In the genomic region with DNA sequence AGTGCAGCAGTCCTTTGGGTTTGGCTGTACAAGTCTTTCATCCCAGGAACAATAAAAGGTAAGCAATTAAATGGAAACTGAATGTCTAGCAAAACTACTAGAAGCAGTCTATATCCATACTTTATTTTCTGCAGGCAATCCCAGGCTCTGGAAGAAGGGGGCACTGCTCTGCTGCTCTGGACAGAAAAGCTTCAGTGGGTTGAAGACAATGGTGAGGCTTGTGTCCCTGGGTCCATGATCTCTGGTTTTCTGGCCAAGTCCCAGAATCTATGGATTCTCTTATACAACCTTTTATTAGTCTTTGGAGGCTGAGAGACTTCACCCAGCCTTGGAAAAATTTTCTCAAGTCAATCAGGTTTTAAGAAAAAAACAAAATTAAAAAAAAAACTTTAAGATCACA, we compare ENCODE assay signal across 12 cellular contexts. TPM values are rescaled to one million over a fixed set of nuclear protein-coding genes. Genes with fewer than 3 reads are reported as not detected.
A peak's percentile ranks its signal among the peaks of the same experiment; 100 is the strongest.
DNase-seq lines count a peak whose midpoint lies in the region; ATAC-seq and TF ChIP-seq lines count a peak whose summit lies in the region.
"Had no signal": no experiment of that assay in that cellular context is flagged by ENCODE, and none has a peak within 500 bp of the region (broad histone marks: within the 10 kb centered on the region; RNA-seq: fewer than 3 reads in every experiment).

No MANE protein-coding gene starts in this region.

- BruUV-seq in PC-9 (replicated peaks; lab: Mats Ljungman, UMichigan): no TSS peak

- DNase-seq in D341Med (ENCODE audit: low spot score) (peak; percentile 66), OCI-M1 (lab: John Stamatoyannopoulos, UW) (peak; percentile 19), epidermal melanocyte (ENCODE audit: insufficient read length, low spot score) (peak; percentile 49), neural crest cell (ENCODE audit: low read depth, low spot score) (no peak), neuronal stem cell (ENCODE audit: low spot score) (no peak), PC-9 (no peak)
- DNase-seq: left colon had no signal

- H2BK5ac ChIP-seq in neuronal stem cell (ENCODE audit: low read length): no peak overlapping the region

- peaks cover 7 to 54% of the 10 kb centered on the region in 2 donors for H3K36me3 ChIP-seq in neuronal stem cell (replicated peaks in 1 of 2; ENCODE audit: control insufficient read depth in 2 of 2, insufficient read depth in 2 of 2, low read length in 2 of 2)
- H3K36me3 ChIP-seq in PC-9 (ENCODE audit: low read depth): no peaks in the 10 kb centered on the region

- H3K4me3 ChIP-seq in neuronal stem cell (ENCODE audit: low read length in 2 of 2) (no peak overlapping the region), PC-9 (no peak overlapping the region)
- H3K4me3 ChIP-seq: coronary artery, skin epidermis had no signal

- H3K27ac Mint-ChIP-seq in neural crest cell (ENCODE audit: unreplicated experiment): no peak overlapping the region
- H3K27ac Mint-ChIP-seq: stimulated activated memory B cell treated with anti-CD40 and anti-IgM and Interleukin-4, amounts not matched to agents 10 μg/mL and 1 μg/mL and 100 μg/mL, for 72 hours had no signal

- peaks cover 25% of the 10 kb centered on the region for H3K4me1 Mint-ChIP-seq in neural crest cell

- no peak overlapping the region for H3K14ac ChIP-seq in neuronal stem cell (ENCODE audit: low read length)

- H2BK15ac ChIP-seq in neuronal stem cell (ENCODE audit: low read length): no peak overlapping the region

- no peaks in the 10 kb centered on the region for H3K27me3 Mint-ChIP-seq in neural crest cell (ENCODE audit: low read depth)
- H3K27me3 Mint-ChIP-seq: stimulated activated memory B cell treated with anti-CD40 and anti-IgM and Interleukin-4, amounts not matched to agents 10 μg/mL and 1 μg/mL and 100 μg/mL, for 72 hours had no signal

- no peaks in the 10 kb centered on the region for H3K9me2 ChIP-seq in PC-9 (ENCODE audit: insufficient read depth)

- no peak overlapping the region for H3K18ac ChIP-seq in neuronal stem cell (ENCODE audit: low read length)

- no peak overlapping the region for H3K23ac ChIP-seq in neuronal stem cell (ENCODE audit: low read depth, low read length, poor library complexity)

- no peak overlapping the region for H2BK12ac ChIP-seq in neuronal stem cell (ENCODE audit: low read length)

- H3F3A ChIP-seq in PC-9 (ENCODE audit: insufficient read depth, low read depth): no peaks in the 10 kb centered on the region

- H3K9ac ChIP-seq in neuronal stem cell (ENCODE audit: low read depth, low read length, poor library complexity): no peak overlapping the region

- H3K4me2 ChIP-seq in neuronal stem cell (ENCODE audit: insufficient read depth, low read length, poor library complexity, severe bottlenecking) (no peak overlapping the region), PC-9 (no peak overlapping the region)

- no peak overlapping the region for H3K4me3 Mint-ChIP-seq in neural crest cell
- H3K4me3 Mint-ChIP-seq: stimulated activated memory B cell treated with anti-CD40 and anti-IgM and Interleukin-4, amounts not matched to agents 10 μg/mL and 1 μg/mL and 100 μg/mL, for 72 hours had no signal

- no peak overlapping the region for H2AFZ ChIP-seq in neuronal stem cell (ENCODE audit: low read length)
- no peak overlapping the region for H2AFZ ChIP-seq in PC-9

- H4K20me1 ChIP-seq in PC-9 (ENCODE audit: insufficient read depth): no peaks in the 10 kb centered on the region; the same call in 1 of the 2 replicates

- no peaks in the 10 kb centered on the region for H3K27me3 ChIP-seq in neuronal stem cell (ENCODE audit: control insufficient read depth in 3 of 3, insufficient read depth in 3 of 3, low read depth in 1 of 3, low read length in 3 of 3)
- H3K27me3 ChIP-seq in PC-9 (ENCODE audit: insufficient read depth, low read depth): no peaks in the 10 kb centered on the region

- H4K91ac ChIP-seq in neuronal stem cell (ENCODE audit: low read depth, low read length, poor library complexity): no peak overlapping the region

- no peak overlapping the region for H2AK5ac ChIP-seq in neuronal stem cell (ENCODE audit: low read depth, low read length)

- peaks cover 2% of the 10 kb centered on the region for H3K9me3 Mint-ChIP-seq in neural crest cell
- H3K9me3 Mint-ChIP-seq: stimulated activated memory B cell treated with anti-CD40 and anti-IgM and Interleukin-4, amounts not matched to agents 10 μg/mL and 1 μg/mL and 100 μg/mL, for 72 hours had no signal

- no peak overlapping the region for H4K8ac ChIP-seq in neuronal stem cell (ENCODE audit: low read depth, low read length)

- H3K9me3 ChIP-seq in neuronal stem cell (replicated peaks in 1 of 2; ENCODE audit: control insufficient read depth in 2 of 2, insufficient read depth in 1 of 2, low read depth in 1 of 2, low read length in 2 of 2) (peaks cover 0 to 13% of the 10 kb centered on the region in 2 donors), PC-9 (ENCODE audit: insufficient read depth, low read depth) (no peaks in the 10 kb centered on the region)

- H3K27ac ChIP-seq in neuronal stem cell (replicated peaks; ENCODE audit: low read length) (no peak overlapping the region), PC-9 (no peak overlapping the region)
- H3K27ac ChIP-seq: coronary artery had no signal

- peak; percentile 40 for TF ChIP-seq CTCF in neural crest cell (conservative IDR thresholded peaks at IDR 0.05)
- no peak for TF ChIP-seq CTCF in PC-9 (conservative IDR thresholded peaks at IDR 0.05)

- POLR2A ChIA-PET in PC-9 (lab: Charles Lee; ENCODE audit: unreplicated experiment): no interaction called here

- H3K4me1 ChIP-seq in neuronal stem cell (ENCODE audit: control insufficient read depth in 2 of 2, insufficient read depth in 1 of 2, low read depth in 1 of 2, low read length in 2 of 2) (peaks cover 0 to 2% of the 10 kb centered on the region in 2 donors), PC-9 (replicated peaks; ENCODE audit: insufficient read depth) (no peaks in the 10 kb centered on the region)

- H3K36me3 Mint-ChIP-seq in neural crest cell (ENCODE audit: low read depth): peaks cover 14% of the 10 kb centered on the region

- intact Hi-C loops in PC-9 (cut with micrococcal nuclease; ENCODE audit: unreplicated experiment): no loop called here

- H2BK120ac ChIP-seq in neuronal stem cell (ENCODE audit: low read depth, low read length): no peak overlapping the region

- peaks cover 9% of the 10 kb centered on the region; the same call in 1 of the 2 replicates for H3K79me2 ChIP-seq in PC-9 (ENCODE audit: low read depth)

- CTCF ChIA-PET in PC-9 (lab: Charles Lee): no interaction called here

- peaks cover 2% of the 10 kb centered on the region for H3K79me1 ChIP-seq in neuronal stem cell (ENCODE audit: low read depth, low read length)

- H3K4ac ChIP-seq in neuronal stem cell (ENCODE audit: low read length): no peak overlapping the region

- ATAC-seq in GM21447 (IDR thresholded peaks at IDR 0.05; ENCODE audit: unreplicated experiment) (no peak), GM18519 (IDR thresholded peaks at IDR 0.05; ENCODE audit: low FRiP score, unreplicated experiment) (no peak)
- ATAC-seq: left colon; stimulated activated memory B cell treated with anti-CD40 and anti-IgM and Interleukin-4, amounts not matched to agents 10 μg/mL and 1 μg/mL and 100 μg/mL, for 72 hours had no signal

RNA-seq across cellular contexts. Expression of a gene that starts 35.6 kb away (rescaled TPM):
- total RNA-seq in neural crest cell: 90.2 and 103 TPM in 2 replicates
- polyA plus RNA-seq in neuronal stem cell (2013, experiment 1 of 2): 48.0 TPM
- 48.5 TPM for polyA plus RNA-seq in neuronal stem cell (2013, experiment 2 of 2)
- total RNA-seq in PC-9 (2021): 71.5 and 85.0 TPM in 2 replicates

RNA-seq across cellular contexts. Expression of a gene that starts 59.3 kb away (rescaled TPM):
- total RNA-seq in neural crest cell (43.9 and 47.2 TPM in 2 replicates), PC-9 (2021) (36.9 and 38.9 TPM in 2 replicates)
- polyA plus RNA-seq in neuronal stem cell (2013, experiment 1 of 2): 16.8 TPM
- 16.8 TPM for polyA plus RNA-seq in neuronal stem cell (2013, experiment 2 of 2)

Comparison
In these comparisons a context has a peak if more than half of its experiments do, and no peak if none do; other contexts are left out.
1. DNase-seq: peak in D341Med (single experiment), OCI-M1 (single experiment) and epidermal melanocyte (single experiment); none in neural crest cell (single experiment), neuronal stem cell (single experiment) and PC-9 (0 of 2).